ENCODE assay signal across 24 cellular contexts in the genomic region with DNA sequence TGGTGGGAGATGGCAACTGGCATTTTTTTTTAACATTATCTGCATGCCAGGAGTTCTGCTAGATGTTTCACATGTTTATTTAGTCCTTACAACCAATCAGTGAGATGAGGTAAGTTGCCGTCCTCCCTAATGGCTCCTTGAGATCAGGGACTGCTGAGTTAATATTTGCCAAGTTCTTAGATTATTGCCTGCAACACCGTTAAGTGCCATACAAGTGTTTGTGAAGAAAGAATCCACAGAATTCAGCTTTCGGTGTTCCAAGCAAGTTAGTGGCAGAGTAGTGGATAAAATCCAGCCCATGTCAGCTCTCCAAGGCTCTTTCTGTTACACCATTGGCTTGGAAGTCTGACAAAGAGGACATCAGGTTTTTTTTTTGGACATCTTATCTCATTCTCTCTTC.
A peak's percentile ranks its signal among the peaks of the same experiment; 100 is the strongest.
DNase-seq lines count a peak whose midpoint lies in the region; ATAC-seq and TF ChIP-seq lines count a peak whose summit lies in the region.
"Had no signal": no experiment of that assay in that cellular context is flagged by ENCODE, and none has a peak within 500 bp of the region (broad histone marks: within the 10 kb centered on the region; RNA-seq: fewer than 3 reads in every experiment).

No MANE protein-coding gene starts in this region.

- no peak overlapping the region for H3K27ac ChIP-seq in upper lobe of right lung
- H3K27ac ChIP-seq: BLaER1 treated with 17β-estradiol and CSF1 and Interleukin-3, amounts not matched to agents 10 nM and 100 nM; Peyer's patch had no signal

- H3K36me3 Mint-ChIP-seq in activated CD4-positive, alpha-beta memory T cell treated with anti-CD3 and anti-CD28 coated beads for 36 hours, result no peaks in the 10 kb centered on the region
- H3K36me3 Mint-ChIP-seq: CD4-positive, alpha-beta memory T cell; IgD-negative memory B cell; T-cell had no signal

- H3K4me3 Mint-ChIP-seq in activated CD4-positive, alpha-beta memory T cell treated with anti-CD3 and anti-CD28 coated beads for 36 hours, result no peak overlapping the region
- H3K4me3 Mint-ChIP-seq: CD4-positive, alpha-beta memory T cell; IgD-negative memory B cell; T-cell had no signal

- CTCF ChIA-PET in activated CD4-positive, alpha-beta memory T cell treated with anti-CD3 and anti-CD28 coated beads for 36 hours (lab: Charles Lee), result no interaction called here

- H3K4me3 ChIP-seq in upper lobe of right lung, result no peak overlapping the region
- H3K4me3 ChIP-seq: BLaER1 treated with 17β-estradiol and CSF1 and Interleukin-3, amounts not matched to agents 10 nM and 100 nM; Peyer's patch had no signal

- no peaks in the 10 kb centered on the region for H3K4me1 Mint-ChIP-seq in activated CD4-positive, alpha-beta memory T cell treated with anti-CD3 and anti-CD28 coated beads for 36 hours (ENCODE audit: low read depth)
- H3K4me1 Mint-ChIP-seq: CD4-positive, alpha-beta memory T cell; IgD-negative memory B cell; T-cell had no signal

- no peaks in the 10 kb centered on the region for H3K27me3 ChIP-seq in upper lobe of right lung
- H3K27me3 ChIP-seq: BLaER1 treated with 17β-estradiol and CSF1 and Interleukin-3, amounts not matched to agents 10 nM and 100 nM; Peyer's patch had no signal

- H3K9me3 Mint-ChIP-seq in activated CD4-positive, alpha-beta memory T cell treated with anti-CD3 and anti-CD28 coated beads for 36 hours, result no peaks in the 10 kb centered on the region
- H3K9me3 Mint-ChIP-seq: T-cell had no signal

- H3K4me1 ChIP-seq in upper lobe of right lung, result peaks cover 3% of the 10 kb centered on the region
- H3K4me1 ChIP-seq: BLaER1 treated with 17β-estradiol and CSF1 and Interleukin-3, amounts not matched to agents 10 nM and 100 nM; Peyer's patch had no signal

- intact Hi-C loops in upper lobe of right lung (cut with DNase I), result no loop called here
- intact Hi-C loops in activated CD4-positive, alpha-beta memory T cell treated with anti-CD3 and anti-CD28 coated beads for 36 hours (cut with micrococcal nuclease), result no loop called here

- H3K27ac Mint-ChIP-seq in activated CD4-positive, alpha-beta memory T cell treated with anti-CD3 and anti-CD28 coated beads for 36 hours, result no peak overlapping the region
- H3K27ac Mint-ChIP-seq: CD4-positive, alpha-beta memory T cell; IgD-negative memory B cell; T-cell had no signal

- H3K36me3 ChIP-seq in upper lobe of right lung, result no peaks in the 10 kb centered on the region
- H3K36me3 ChIP-seq: BLaER1 treated with 17β-estradiol and CSF1 and Interleukin-3, amounts not matched to agents 10 nM and 100 nM; Peyer's patch had no signal

- DNase-seq in NCI-H187 treated with DMSO at 0.1 percent for 48 hours (lab: John Stamatoyannopoulos, UW) (peak; percentile 71), NCI-H187 (lab: John Stamatoyannopoulos, UW) (no peak), NCI-H510A (lab: John Stamatoyannopoulos, UW) (peak; percentile 32), kidney tubule cell (ENCODE audit: low spot score) (peak; percentile 18), upper lobe of right lung (no peak), COLO829 (ENCODE audit: low spot score) (no peak)
- no peak for DNase-seq in activated CD4-positive, alpha-beta memory T cell treated with anti-CD3 and anti-CD28 coated beads for 36 hours
- DNase-seq: 8988T; Calu3; CD4-positive, alpha-beta memory T cell; DMS153; GDM1; GOT3; HCEC 1CT; MV-4-11; NCI-H1105 treated with DMSO at 0.1 percent for 48 hours; NCI-H1930; NCI-H446 treated with DMSO at 0.1 percent for 48 hours; NCI-H748 treated with DMSO at 0.1 percent for 48 hours; Peyer's patch; T-cell had no signal

- no peak for TF ChIP-seq CTCF in upper lobe of right lung (IDR thresholded peaks at IDR 0.05)

- H3K27me3 Mint-ChIP-seq in activated CD4-positive, alpha-beta memory T cell treated with anti-CD3 and anti-CD28 coated beads for 36 hours, result no peaks in the 10 kb centered on the region
- H3K27me3 Mint-ChIP-seq: CD4-positive, alpha-beta memory T cell had no signal

- POLR2A ChIA-PET in activated CD4-positive, alpha-beta memory T cell treated with anti-CD3 and anti-CD28 coated beads for 36 hours (lab: Charles Lee), result no interaction called here

- H3K9me3 ChIP-seq in upper lobe of right lung, result no peaks in the 10 kb centered on the region
- H3K9me3 ChIP-seq: Peyer's patch had no signal

- ATAC-seq in upper lobe of right lung (peak; percentile 89), HG02840 (IDR thresholded peaks at IDR 0.05; ENCODE audit: low FRiP score, unreplicated experiment) (no peak)
- ATAC-seq: T-cell had no signal

Comparison
In these comparisons a context has a peak if more than half of its experiments do, and no peak if none do; other contexts are left out.
1. DNase-seq: peak in NCI-H187 treated with DMSO at 0.1 percent for 48 hours (single experiment), NCI-H510A (single experiment) and kidney tubule cell (single experiment); none in NCI-H187 (0 of 2), upper lobe of right lung (single experiment), COLO829 (single experiment) and activated CD4-positive, alpha-beta memory T cell treated with anti-CD3 and anti-CD28 coated beads for 36 hours (single experiment).